ENCODE assay signal across 8 cellular contexts in genomic region chr5:129460121-129460950, GRCh38. TPM values are rescaled to one million over a fixed set of nuclear protein-coding genes. Genes with fewer than 3 reads are reported as not detected.
DNase-seq lines count a peak whose midpoint lies in the region; ATAC-seq, FAIRE-seq and TF ChIP-seq lines count a peak whose summit lies in the region.

TSS of gene ADAMTS19 (plus strand) at chr5:129460298. CDS start at chr5:129460392, 94 bp downstream.

- DNase-seq in HTR-8/SVneo (ENCODE audit: insufficient read length, low spot score), result peak; percentile 31
- no peak for DNase-seq in activated T-helper 2 cell treated with anti-CD3 and anti-CD28 coated beads, Interferon-gamma antibody, Interleukin-2, Interleukin-4, amounts not matched to agents 10 μg/mL and 5 μg/mL and 100 μg/mL, durations not matched to agents 14 hours and 24 hours and 36 hours (ENCODE audit: low spot score)
- peak in 3 of 5 donors; percentile 17 to 62 (median 39) for DNase-seq in heart left ventricle
- DNase-seq in putamen (ENCODE audit: low spot score), result peak; percentile 49
- no peak for DNase-seq in activated effector memory CD4-positive, alpha-beta T cell treated with anti-CD3 and anti-CD28 coated beads, Interleukin-2, amount 50 U/mL, for 16 hours
- DNase-seq in effector memory CD4-positive, alpha-beta T cell, result no peak

- intact Hi-C loops in activated T-helper 2 cell treated with anti-CD3 and anti-CD28 coated beads, Interferon-gamma antibody, Interleukin-2, Interleukin-4, amounts not matched to agents 10 μg/mL and 5 μg/mL and 100 μg/mL, durations not matched to agents 14 hours and 24 hours and 36 hours (cut with micrococcal nuclease), result no loop called here
- intact Hi-C loops in heart left ventricle (cut with DNase I), result loop anchor here in 1 of 10 donors (10.0 kb wide), 1 partner anchor 304 kb away; no protein-coding TSS in a partner anchor

- no peaks in the 10 kb centered on the region for H3K36me3 ChIP-seq in heart left ventricle
- no peaks in the 10 kb centered on the region for H3K36me3 ChIP-seq in effector memory CD4-positive, alpha-beta T cell (ENCODE audit: control insufficient read depth, insufficient read depth, low read length)

- peak within 1 kb of the TSS in 3 of 12 donors; percentile 36 to 41 (median 39) for H3K27ac ChIP-seq in heart left ventricle
- no peak within 1 kb of the TSS for H3K27ac ChIP-seq in effector memory CD4-positive, alpha-beta T cell (ENCODE audit: insufficient read depth, low read length, poor library complexity, severe bottlenecking)

- peak within 1 kb of the TSS; percentile 34 to 63 (median 54) for H3K4me3 ChIP-seq in heart left ventricle
- H3K4me3 ChIP-seq in effector memory CD4-positive, alpha-beta T cell (ENCODE audit: insufficient read depth, low read depth, low read length, poor library complexity, severe bottlenecking), result no peak within 1 kb of the TSS

- no peak within 1 kb of the TSS for H3K27ac Mint-ChIP-seq in activated T-helper 2 cell treated with anti-CD3 and anti-CD28 coated beads, Interferon-gamma antibody, Interleukin-2, Interleukin-4, amounts not matched to agents 10 μg/mL and 5 μg/mL and 100 μg/mL, durations not matched to agents 14 hours and 24 hours and 36 hours

- H3K4me1 ChIP-seq in heart left ventricle, result peaks cover 0 to 22% (median 0%) of the 10 kb centered on the region in 12 donors
- H3K4me1 ChIP-seq in effector memory CD4-positive, alpha-beta T cell (ENCODE audit: control insufficient read depth, insufficient read depth, low read length, poor library complexity, severe bottlenecking), result no peaks in the 10 kb centered on the region

- FAIRE-seq in HTR-8/SVneo (lab: Jason Lieb, UNC), result no peak

- TF ChIP-seq POLR2A in heart left ventricle (IDR thresholded peaks at IDR 0.05), result no peak

- H3K4me1 Mint-ChIP-seq in activated T-helper 2 cell treated with anti-CD3 and anti-CD28 coated beads, Interferon-gamma antibody, Interleukin-2, Interleukin-4, amounts not matched to agents 10 μg/mL and 5 μg/mL and 100 μg/mL, durations not matched to agents 14 hours and 24 hours and 36 hours (ENCODE audit: low read depth), result peaks cover 5% of the 10 kb centered on the region

- H3K9me3 ChIP-seq in heart left ventricle, result no peaks in the 10 kb centered on the region
- no peaks in the 10 kb centered on the region for H3K9me3 ChIP-seq in effector memory CD4-positive, alpha-beta T cell (ENCODE audit: control insufficient read depth, low read length)

- no peaks in the 10 kb centered on the region for H3K9me3 Mint-ChIP-seq in activated T-helper 2 cell treated with anti-CD3 and anti-CD28 coated beads, Interferon-gamma antibody, Interleukin-2, Interleukin-4, amounts not matched to agents 10 μg/mL and 5 μg/mL and 100 μg/mL, durations not matched to agents 14 hours and 24 hours and 36 hours

- ATAC-seq in GM18907 (IDR thresholded peaks at IDR 0.05; ENCODE audit: unreplicated experiment), result peak; percentile 60
- peak; percentile 32 to 87 (median 71) for ATAC-seq in heart left ventricle
- ATAC-seq in HG03442 (IDR thresholded peaks at IDR 0.05; ENCODE audit: unreplicated experiment), result no peak

- TF ChIP-seq CTCF in heart left ventricle (IDR thresholded peaks at IDR 0.05), result no peak

- no peaks in the 10 kb centered on the region for H3K36me3 Mint-ChIP-seq in activated T-helper 2 cell treated with anti-CD3 and anti-CD28 coated beads, Interferon-gamma antibody, Interleukin-2, Interleukin-4, amounts not matched to agents 10 μg/mL and 5 μg/mL and 100 μg/mL, durations not matched to agents 14 hours and 24 hours and 36 hours (ENCODE audit: low read depth)

- H3K4me3 Mint-ChIP-seq in activated T-helper 2 cell treated with anti-CD3 and anti-CD28 coated beads, Interferon-gamma antibody, Interleukin-2, Interleukin-4, amounts not matched to agents 10 μg/mL and 5 μg/mL and 100 μg/mL, durations not matched to agents 14 hours and 24 hours and 36 hours (ENCODE audit: low read depth), result peak within 1 kb of the TSS; percentile 18

- WGBS in heart left ventricle, 4 donors, result 0 to 1% (median 1%) methylated on average over 29 to 60 of the region's 60 CpGs

- H3K27me3 ChIP-seq in heart left ventricle, result peaks cover 5 to 42% (median 13%) of the 10 kb centered on the region in 9 donors
- H3K27me3 ChIP-seq in effector memory CD4-positive, alpha-beta T cell (replicated peaks; ENCODE audit: control insufficient read depth, insufficient read depth, low read length, poor library complexity, severe bottlenecking), result no peaks in the 10 kb centered on the region

- peaks cover 50% of the 10 kb centered on the region for H3K27me3 Mint-ChIP-seq in activated T-helper 2 cell treated with anti-CD3 and anti-CD28 coated beads, Interferon-gamma antibody, Interleukin-2, Interleukin-4, amounts not matched to agents 10 μg/mL and 5 μg/mL and 100 μg/mL, durations not matched to agents 14 hours and 24 hours and 36 hours (ENCODE audit: low read depth)

RNA-seq across cellular contexts. Expression of gene ADAMTS19, which starts in this region (rescaled TPM):
- not detected in 2 replicates for total RNA-seq in activated T-helper 2 cell treated with anti-CD3 and anti-CD28 coated beads, Interferon-gamma antibody, Interleukin-2, Interleukin-4, amounts not matched to agents 10 μg/mL and 5 μg/mL and 100 μg/mL, durations not matched to agents 14 hours and 24 hours and 36 hours
- total RNA-seq in heart left ventricle, result 1 to 10 TPM in 2 of 9 donors, under 1 TPM in 5, not detected in 2; 0.16 to 1.2 (median 0.56) TPM
- polyA plus RNA-seq in heart left ventricle, result under 1 TPM in 1 of 2 donors, not detected in 1; 0.22 TPM

Comparison
In these comparisons a context has a peak if more than half of its experiments do, and no peak if none do; other contexts are left out.
1. DNase-seq: peak in HTR-8/SVneo (single experiment), heart left ventricle (3 of 5) and putamen (single experiment); none in activated T-helper 2 cell treated with anti-CD3 and anti-CD28 coated beads, Interferon-gamma antibody, Interleukin-2, Interleukin-4, amounts not matched to agents 10 μg/mL and 5 μg/mL and 100 μg/mL, durations not matched to agents 14 hours and 24 hours and 36 hours (single experiment), activated effector memory CD4-positive, alpha-beta T cell treated with anti-CD3 and anti-CD28 coated beads, Interleukin-2, amount 50 U/mL, for 16 hours (single experiment) and effector memory CD4-positive, alpha-beta T cell (0 of 3).